16 cellular contexts compared by ENCODE assay signal in genomic region chr11:17845431-17845881, GRCh38.
DNase-seq lines count a peak whose midpoint lies in the region; ATAC-seq and TF ChIP-seq lines count a peak whose summit lies in the region.
"Had no signal": no experiment of that assay in that cellular context is flagged by ENCODE, and none has a peak within 500 bp of the region (broad histone marks: within the 10 kb centered on the region; RNA-seq: fewer than 3 reads in every experiment).

No MANE protein-coding gene starts in this region.

- no peaks in the 10 kb centered on the region for H3K36me3 ChIP-seq in mesenchymal stem cell (ENCODE audit: control insufficient read depth in 1 of 2, insufficient read depth in 2 of 2, low read depth in 1 of 2, low read length in 2 of 2)
- H3K36me3 ChIP-seq: SJCRH30 had no signal

- H3K23me2 ChIP-seq in H9 (ENCODE audit: insufficient read length, low read depth, low read length, poor library complexity, severe bottlenecking), result no peaks in the 10 kb centered on the region

- H3K27me3 ChIP-seq in mesenchymal stem cell (ENCODE audit: control insufficient read depth in 1 of 2, insufficient read depth in 1 of 2, low read length in 2 of 2) (no peaks in the 10 kb centered on the region), H9 (ENCODE audit: insufficient read depth, low read length) (no peaks in the 10 kb centered on the region)
- H3K27me3 ChIP-seq: SJCRH30 had no signal

- H2BK12ac ChIP-seq in mesenchymal stem cell (ENCODE audit: low read length in 2 of 2) (no peak overlapping the region), H9 (ENCODE audit: insufficient read length, low read depth, low read length) (no peak overlapping the region)

- TF ChIP-seq CTCF in choroid plexus epithelial cell (conservative IDR thresholded peaks at IDR 0.05; ENCODE audit: low read depth, low read length) (no peak), H9 (conservative IDR thresholded peaks at IDR 0.05) (no peak)

- H2BK5ac ChIP-seq in mesenchymal stem cell (ENCODE audit: low read depth, low read length, poor library complexity, severe bottlenecking), result no peak overlapping the region
- no peak overlapping the region for H2BK5ac ChIP-seq in H9 (ENCODE audit: insufficient read length, low read length)

- no peak overlapping the region for H3K4me2 ChIP-seq in mesenchymal stem cell (ENCODE audit: low read length, poor library complexity, severe bottlenecking)
- H3K4me2 ChIP-seq in H9 (ENCODE audit: insufficient read depth, insufficient read length, low read length), result no peak overlapping the region

- H2BK120ac ChIP-seq in mesenchymal stem cell (ENCODE audit: low read depth, low read length) (no peak overlapping the region), H9 (ENCODE audit: low read depth, low read length, poor library complexity, severe bottlenecking) (no peak overlapping the region)

- ATAC-seq in T-helper 17 cell, result no peak

- H4K20me1 ChIP-seq in H9 (ENCODE audit: control insufficient read depth, insufficient read depth, insufficient read length), result no peaks in the 10 kb centered on the region

- no peaks in the 10 kb centered on the region for H3K9me3 Mint-ChIP-seq in H9
- H3K9me3 Mint-ChIP-seq: nephron progenitor cell had no signal

- no peaks in the 10 kb centered on the region; a peak in 1 of 7 replicates for H3K36me3 Mint-ChIP-seq in H9 (ENCODE audit: insufficient read depth in 1 of 3, low read depth in 3 of 3)
- H3K36me3 Mint-ChIP-seq in T-helper 17 cell (ENCODE audit: low read depth), result peaks cover 9% of the 10 kb centered on the region

- H3K4me3 Mint-ChIP-seq in H9 (no peak overlapping the region), T-helper 17 cell (no peak overlapping the region)
- H3K4me3 Mint-ChIP-seq: nephron progenitor cell had no signal

- no peak overlapping the region for H2BK20ac ChIP-seq in H9 (ENCODE audit: low read depth, low read length, poor library complexity, severe bottlenecking)

- H4K91ac ChIP-seq in mesenchymal stem cell (ENCODE audit: low read length) (no peak overlapping the region), H9 (ENCODE audit: insufficient read length, low read depth, low read length) (no peak overlapping the region)

- no peaks in the 10 kb centered on the region for H3K79me2 ChIP-seq in H9 (ENCODE audit: insufficient read depth, low read length)

- H3K27ac ChIP-seq in mesenchymal stem cell (ENCODE audit: low read length, poor library complexity, severe bottlenecking) (no peak overlapping the region), H9 (ENCODE audit: insufficient read length, low read depth, low read length) (no peak overlapping the region)
- H3K27ac ChIP-seq: SJCRH30 had no signal

- H3K4me1 ChIP-seq in mesenchymal stem cell (ENCODE audit: control insufficient read depth, insufficient read depth, low read depth, low read length), result peaks cover 4% of the 10 kb centered on the region
- no peaks in the 10 kb centered on the region for H3K4me1 ChIP-seq in H9 (ENCODE audit: insufficient read depth, low read length)
- H3K4me1 ChIP-seq: SJCRH30 had no signal

- no peak overlapping the region for H3K23ac ChIP-seq in mesenchymal stem cell (ENCODE audit: low read length in 2 of 2)
- H3K23ac ChIP-seq in H9 (ENCODE audit: insufficient read length, low read depth, low read length), result no peak overlapping the region

- H3K9me3 ChIP-seq in mesenchymal stem cell (ENCODE audit: control insufficient read depth, low read length) (no peaks in the 10 kb centered on the region), H9 (ENCODE audit: control insufficient read depth, low read depth, low read length) (no peaks in the 10 kb centered on the region), T-helper 17 cell (ENCODE audit: control insufficient read depth, low read length, poor library complexity, severe bottlenecking) (no peaks in the 10 kb centered on the region)
- H3K9me3 ChIP-seq: SJCRH30 had no signal

- no peak overlapping the region for H3T11ph ChIP-seq in H9 (ENCODE audit: low read length)

- H2AK5ac ChIP-seq in mesenchymal stem cell (ENCODE audit: low read length, severe bottlenecking) (no peak overlapping the region), H9 (ENCODE audit: insufficient read length, low read length) (no peak overlapping the region)

- H2AFZ ChIP-seq in mesenchymal stem cell (ENCODE audit: low read depth, low read length) (no peak overlapping the region), H9 (ENCODE audit: low read length) (no peak overlapping the region)

- H3K4ac ChIP-seq in mesenchymal stem cell (ENCODE audit: low read depth in 1 of 2, low read length in 2 of 2) (no peak overlapping the region), H9 (ENCODE audit: low read depth, low read length) (no peak overlapping the region)

- H3K4me3 ChIP-seq in choroid plexus epithelial cell (ENCODE audit: low read depth, low read length), result no peak overlapping the region
- peak overlapping the region in 1 of 2 experiments; percentile 36 for H3K4me3 ChIP-seq in mesenchymal stem cell (ENCODE audit: insufficient read depth in 1 of 2, low read depth in 1 of 2, low read length in 2 of 2)
- H3K4me3 ChIP-seq: SJCRH30 had no signal

- H3K27me3 Mint-ChIP-seq in H9 (ENCODE audit: low read depth), result no peaks in the 10 kb centered on the region
- H3K27me3 Mint-ChIP-seq in T-helper 17 cell, result no peaks in the 10 kb centered on the region

- H4K8ac ChIP-seq in mesenchymal stem cell (ENCODE audit: low read length) (no peak overlapping the region), H9 (replicated peaks; ENCODE audit: insufficient read length, low read depth, low read length) (no peak overlapping the region)

- no peak overlapping the region for H3K56ac ChIP-seq in H9 (ENCODE audit: insufficient read length, low read depth, low read length)

- H3K9ac ChIP-seq in mesenchymal stem cell (ENCODE audit: low read length), result no peak overlapping the region
- no peak overlapping the region for H3K9ac ChIP-seq in H9 (ENCODE audit: extremely low read depth, insufficient read length, low read length)

- H3K18ac ChIP-seq in mesenchymal stem cell (ENCODE audit: low read depth in 1 of 2, low read length in 2 of 2) (no peak overlapping the region), H9 (ENCODE audit: insufficient read length, low read depth, low read length) (no peak overlapping the region)

- no peak overlapping the region for H4K5ac ChIP-seq in H9 (ENCODE audit: insufficient read length, low read depth, low read length)

- H3K4me1 Mint-ChIP-seq in H9 (peaks cover 0 to 8% of the 10 kb centered on the region in 2 experiments; a peak in 1 of 4 replicates), T-helper 17 cell (peaks cover 3% of the 10 kb centered on the region)
- H3K4me1 Mint-ChIP-seq: nephron progenitor cell had no signal

- DNase-seq in AG08396 (ENCODE audit: low spot score) (peak; percentile 49), HT1080 (ENCODE audit: low read depth) (peak; percentile 80), choroid plexus epithelial cell (ENCODE audit: low read depth) (peak; percentile 80), mesenchymal stem cell (peak; percentile 13), H9 (no peak), UCSD-AML1 (lab: John Stamatoyannopoulos, UW; ENCODE audit: unreplicated experiment) (no peak), ecto neural progenitor cell (ENCODE audit: low spot score) (no peak), T-helper 17 cell (no peak)
- DNase-seq: activated CD4-positive, CD25-positive, alpha-beta regulatory T cell treated with anti-CD3 and anti-CD28 coated beads, Interleukin-2, amount 50 U/mL, for 72 hours; central memory CD4-positive, alpha-beta T cell; foreskin melanocyte; GDM1; NCI-H1417; NCI-H526 treated with DMSO at 0.1 percent for 48 hours; nephron progenitor cell; SJCRH30 had no signal

- H3K79me1 ChIP-seq in mesenchymal stem cell (replicated peaks; ENCODE audit: low read length, poor library complexity, severe bottlenecking) (no peaks in the 10 kb centered on the region), H9 (ENCODE audit: insufficient read depth, low read depth, low read length, poor library complexity, severe bottlenecking) (no peaks in the 10 kb centered on the region)

- H3K14ac ChIP-seq in mesenchymal stem cell (ENCODE audit: low read length in 2 of 2), result no peak overlapping the region
- H3K14ac ChIP-seq in H9 (ENCODE audit: insufficient read depth, low read length), result no peak overlapping the region

- H3K27ac Mint-ChIP-seq in H9 (no peak overlapping the region), T-helper 17 cell (no peak overlapping the region)
- H3K27ac Mint-ChIP-seq: nephron progenitor cell had no signal

- H2BK15ac ChIP-seq in mesenchymal stem cell (ENCODE audit: low read depth, poor library complexity, severe bottlenecking) (no peak overlapping the region), H9 (ENCODE audit: low read depth, low read length) (no peak overlapping the region)

Comparison
In these comparisons a context has a peak if more than half of its experiments do, and no peak if none do; other contexts are left out.
1. DNase-seq: peak in AG08396 (single experiment), HT1080 (single experiment), choroid plexus epithelial cell (single experiment) and mesenchymal stem cell (single experiment); none in H9 (single experiment), UCSD-AML1 (single experiment), ecto neural progenitor cell (single experiment) and T-helper 17 cell (0 of 3).